Comparison of ENCODE assay signal across 8 cellular contexts in genomic region chr11:8813658-8814057, GRCh38.
DNase-seq lines count a peak whose midpoint lies in the region; ATAC-seq and TF ChIP-seq lines count a peak whose summit lies in the region.

No MANE protein-coding gene starts in this region.

- H3K9me3 ChIP-seq in neural progenitor cell (ENCODE audit: low read depth) (no peaks in the 10 kb centered on the region), transverse colon (no peaks in the 10 kb centered on the region)

- H3K36me3 ChIP-seq in neural progenitor cell (no peaks in the 10 kb centered on the region), transverse colon (no peaks in the 10 kb centered on the region)

- H3K4me1 ChIP-seq in neural progenitor cell (peaks cover 33% of the 10 kb centered on the region), transverse colon (peaks cover 10 to 48% (median 30%) of the 10 kb centered on the region in 4 donors)

- H3K9me3 Mint-ChIP-seq in neural progenitor cell: peaks cover 3% of the 10 kb centered on the region

- H3K4me3 ChIP-seq in HL-60 (replicated peaks; ENCODE audit: insufficient read depth, low read length) (no peak overlapping the region), foreskin fibroblast (ENCODE audit: low read depth in 1 of 2, low read length in 2 of 2) (no peak overlapping the region), neural progenitor cell (no peak overlapping the region), transverse colon (no peak overlapping the region)

- H3K4me2 ChIP-seq in neural progenitor cell: peak overlapping the region; percentile 23

- H3K4me1 Mint-ChIP-seq in neural progenitor cell: peaks cover 43% of the 10 kb centered on the region

- peak; percentile 90 for DNase-seq in AG08396 (ENCODE audit: low spot score)
- DNase-seq in HL-60 (ENCODE audit: low read depth in 1 of 2, low spot score in 1 of 2): peak; percentile 62 to 86
- DNase-seq in NOMO-1 (lab: John Stamatoyannopoulos, UW; ENCODE audit: unreplicated experiment in 2 of 2): peak; percentile 64 to 68
- peak; percentile 19 for DNase-seq in activated T-cell treated with anti-CD3 and anti-CD28 coated beads for 4 hours
- peak; percentile 82 to 93 for DNase-seq in foreskin fibroblast
- peak; percentile 90 for DNase-seq in neural progenitor cell (ENCODE audit: low spot score)
- peak; percentile 80 for DNase-seq in transverse colon

- no peak overlapping the region for H3K9ac ChIP-seq in neural progenitor cell

- peak overlapping the region; percentile 64 for H3K27ac ChIP-seq in HL-60 (replicated peaks)
- H3K27ac ChIP-seq in neural progenitor cell: no peak overlapping the region
- peak overlapping the region; percentile 63 to 91 (median 90) for H3K27ac ChIP-seq in transverse colon

- no peak for TF ChIP-seq POLR2A in transverse colon (IDR thresholded peaks at IDR 0.05)

- no peak overlapping the region for H3K27ac Mint-ChIP-seq in neural progenitor cell

- TF ChIP-seq CTCF in HL-60 (IDR thresholded peaks at IDR 0.05; ENCODE audit: insufficient read depth, low read length) (peak; percentile 69), foreskin fibroblast (IDR thresholded peaks at IDR 0.05; ENCODE audit: low read depth, low read length) (peak; percentile 92), neural progenitor cell (IDR thresholded peaks at IDR 0.05) (peak; percentile 98), transverse colon (IDR thresholded peaks at IDR 0.05) (peak; percentile 82 to 94 (median 84))

- TF ChIP-seq EP300 in transverse colon (IDR thresholded peaks at IDR 0.05; ENCODE audit: low read depth): no peak

- peaks cover 3% of the 10 kb centered on the region for H3K79me2 ChIP-seq in neural progenitor cell (ENCODE audit: low read depth)

- WGBS in transverse colon (ENCODE audit: low coverage in 1 of 2), 2 donors: 10% methylated on average over 1 of the region's 1 CpG; no CpG with 5 or more reads in 1 of the 2 donors

- H3K27me3 Mint-ChIP-seq in neural progenitor cell (ENCODE audit: insufficient read depth, low read depth): peaks cover 2% of the 10 kb centered on the region

- in situ Hi-C loops in transverse colon (cut with MboI; ENCODE audit: low pct_ligation_motif_present in 1 of 4, low pct_unique_long_range_greater_than_20kb in 1 of 4, low sequenced_read_pairs in 3 of 4): loop anchor here in 2 of 4 donors (10.0 kb wide), 1 partner anchor 129 kb away; the partner anchor contains the start of genes RPL27A (in 2 of the 2) and TRIM66 (in 2 of the 2)

- H3K4me3 Mint-ChIP-seq in neural progenitor cell: no peak overlapping the region

- peak; percentile 68 for ATAC-seq in GM19023 (IDR thresholded peaks at IDR 0.05; ENCODE audit: unreplicated experiment)

- H3K27me3 ChIP-seq in HL-60 (ENCODE audit: insufficient read depth, poor library complexity, severe bottlenecking): no peaks in the 10 kb centered on the region
- no peaks in the 10 kb centered on the region for H3K27me3 ChIP-seq in neural progenitor cell
- H3K27me3 ChIP-seq in transverse colon: no peaks in the 10 kb centered on the region

- H2AFZ ChIP-seq in neural progenitor cell (replicated peaks): no peak overlapping the region

- peaks cover 22% of the 10 kb centered on the region for H3F3A ChIP-seq in neural progenitor cell (ENCODE audit: low read depth)

- peaks cover 10% of the 10 kb centered on the region for H4K20me1 ChIP-seq in neural progenitor cell (ENCODE audit: low read depth)

- peaks cover 5% of the 10 kb centered on the region for H3K36me3 Mint-ChIP-seq in neural progenitor cell

- intact Hi-C loops in transverse colon (cut with DNase I; ENCODE audit: low total_unique reads): loop anchor here (5.0 kb wide), 1 partner anchor 106 kb away; no protein-coding TSS in a partner anchor

Comparison
In these comparisons a context has a peak if more than half of its experiments do, and no peak if none do; other contexts are left out.
1. DNase-seq: peak in every context shown above with its lines; median percentile 90 in AG08396; 90 in neural progenitor cell; 88 in foreskin fibroblast; 80 in transverse colon; 74 in HL-60; 66 in NOMO-1; 19 in activated T-cell treated with anti-CD3 and anti-CD28 coated beads for 4 hours.